ENCODE assay signal across 17 cellular contexts in the genomic region with DNA sequence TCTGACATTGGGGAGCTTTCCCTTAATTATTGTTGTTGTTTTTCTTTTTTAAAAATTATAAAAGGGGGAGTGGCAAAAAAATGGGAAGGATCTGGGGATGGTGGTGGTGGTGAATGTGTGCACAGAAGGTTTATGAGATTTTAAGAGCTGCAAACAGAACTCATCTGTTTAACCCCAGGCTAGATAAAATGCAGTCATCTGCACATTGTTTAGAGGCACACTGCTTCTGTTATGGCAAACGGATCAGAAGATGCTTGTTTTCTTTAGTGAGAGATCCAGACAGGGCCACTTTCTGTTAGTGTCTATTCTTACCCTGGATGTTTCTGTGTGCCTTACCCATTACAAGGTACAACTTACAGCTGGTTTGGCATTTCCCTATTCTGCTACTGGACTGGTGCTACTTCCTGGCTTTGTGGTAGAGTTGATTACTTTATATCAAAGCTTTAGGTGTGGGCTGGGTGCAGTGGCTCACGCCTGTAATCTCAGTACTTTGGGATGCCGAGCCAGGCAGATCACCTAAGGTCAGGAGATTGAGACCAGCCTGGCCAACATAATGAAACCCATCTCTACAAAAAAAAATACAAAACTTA.
A peak's percentile ranks its signal among the peaks of the same experiment; 100 is the strongest.
DNase-seq lines count a peak whose midpoint lies in the region; ATAC-seq and TF ChIP-seq lines count a peak whose summit lies in the region.
"Had no signal": no experiment of that assay in that cellular context is flagged by ENCODE, and none has a peak within 500 bp of the region (broad histone marks: within the 10 kb centered on the region; RNA-seq: fewer than 3 reads in every experiment).

No MANE protein-coding gene starts in this region.

- peak overlapping the region; percentile 73 for H3K27ac Mint-ChIP-seq in activated CD4-positive, alpha-beta T cell treated with anti-CD3 and anti-CD28 coated beads, Interleukin-2, amount 10 ng/mL, durations not matched to agents 24 days and 14 days
- H3K27ac Mint-ChIP-seq in activated T-helper 1 cell treated with anti-CD3 and anti-CD28 coated beads, Interleukin-12 subunit alpha, Interleukin-12 subunit beta, Interleukin-2, Interleukin-4 antibody, amounts not matched to agents 30 ng/mL and 10 ng/mL and 1 ng/mL, durations not matched to agents 14 hours and 24 hours and 36 hours, result peak overlapping the region; percentile 61
- H3K27ac Mint-ChIP-seq in stimulated activated naive CD8-positive, alpha-beta T cell treated with anti-CD3 and anti-CD28 coated beads, Interleukin-15, amount 100 ng/mL, for 72 hours, result no peak overlapping the region
- no peak overlapping the region for H3K27ac Mint-ChIP-seq in chondrocyte (ENCODE audit: unreplicated experiment)
- H3K27ac Mint-ChIP-seq: CD8-positive, alpha-beta T cell had no signal

- H3K36me3 Mint-ChIP-seq in activated CD4-positive, alpha-beta T cell treated with anti-CD3 and anti-CD28 coated beads, Interleukin-2, amount 10 ng/mL, durations not matched to agents 24 days and 14 days (ENCODE audit: low read depth), result no peaks in the 10 kb centered on the region
- no peaks in the 10 kb centered on the region for H3K36me3 Mint-ChIP-seq in activated T-helper 1 cell treated with anti-CD3 and anti-CD28 coated beads, Interleukin-12 subunit alpha, Interleukin-12 subunit beta, Interleukin-2, Interleukin-4 antibody, amounts not matched to agents 30 ng/mL and 10 ng/mL and 1 ng/mL, durations not matched to agents 14 hours and 24 hours and 36 hours (ENCODE audit: low read depth)
- H3K36me3 Mint-ChIP-seq in chondrocyte (ENCODE audit: low read depth), result peaks cover 4% of the 10 kb centered on the region
- H3K36me3 Mint-ChIP-seq: CD8-positive, alpha-beta T cell had no signal

- peaks cover 46% of the 10 kb centered on the region for H3K4me1 Mint-ChIP-seq in activated CD4-positive, alpha-beta T cell treated with anti-CD3 and anti-CD28 coated beads, Interleukin-2, amount 10 ng/mL, durations not matched to agents 24 days and 14 days
- peaks cover 38% of the 10 kb centered on the region for H3K4me1 Mint-ChIP-seq in activated T-helper 1 cell treated with anti-CD3 and anti-CD28 coated beads, Interleukin-12 subunit alpha, Interleukin-12 subunit beta, Interleukin-2, Interleukin-4 antibody, amounts not matched to agents 30 ng/mL and 10 ng/mL and 1 ng/mL, durations not matched to agents 14 hours and 24 hours and 36 hours (ENCODE audit: low read depth)
- H3K4me1 Mint-ChIP-seq in stimulated activated naive CD8-positive, alpha-beta T cell treated with anti-CD3 and anti-CD28 coated beads, Interleukin-15, amount 100 ng/mL, for 72 hours, result peaks cover 42% of the 10 kb centered on the region
- peaks cover 21% of the 10 kb centered on the region for H3K4me1 Mint-ChIP-seq in chondrocyte (ENCODE audit: low read depth)

- no peaks in the 10 kb centered on the region for H3K4me1 ChIP-seq in mucosa of descending colon (ENCODE audit: low read depth)

- no peaks in the 10 kb centered on the region for H3K36me3 ChIP-seq in mucosa of descending colon (ENCODE audit: low read depth)
- H3K36me3 ChIP-seq: BLaER1 had no signal

- no peak overlapping the region for H3K4me3 ChIP-seq in mucosa of descending colon
- H3K4me3 ChIP-seq: BLaER1 had no signal

- H3K9me3 ChIP-seq in mucosa of descending colon, result no peaks in the 10 kb centered on the region

- ATAC-seq in mucosa of descending colon, result peak; percentile 92
- ATAC-seq in stimulated activated naive CD8-positive, alpha-beta T cell treated with anti-CD3 and anti-CD28 coated beads, Interleukin-15, amount 100 ng/mL, for 72 hours, result peak; percentile 61
- ATAC-seq: CD8-positive, alpha-beta T cell had no signal

- no peaks in the 10 kb centered on the region for H3K27me3 Mint-ChIP-seq in activated CD4-positive, alpha-beta T cell treated with anti-CD3 and anti-CD28 coated beads, Interleukin-2, amount 10 ng/mL, durations not matched to agents 24 days and 14 days
- H3K27me3 Mint-ChIP-seq in activated T-helper 1 cell treated with anti-CD3 and anti-CD28 coated beads, Interleukin-12 subunit alpha, Interleukin-12 subunit beta, Interleukin-2, Interleukin-4 antibody, amounts not matched to agents 30 ng/mL and 10 ng/mL and 1 ng/mL, durations not matched to agents 14 hours and 24 hours and 36 hours (ENCODE audit: insufficient read depth), result peaks cover 9% of the 10 kb centered on the region
- H3K27me3 Mint-ChIP-seq in stimulated activated naive CD8-positive, alpha-beta T cell treated with anti-CD3 and anti-CD28 coated beads, Interleukin-15, amount 100 ng/mL, for 72 hours, result peaks cover 26% of the 10 kb centered on the region
- H3K27me3 Mint-ChIP-seq in chondrocyte (ENCODE audit: low read depth), result no peaks in the 10 kb centered on the region

- H3K9me3 Mint-ChIP-seq in activated CD4-positive, alpha-beta T cell treated with anti-CD3 and anti-CD28 coated beads, Interleukin-2, amount 10 ng/mL, durations not matched to agents 24 days and 14 days, result peaks cover 4% of the 10 kb centered on the region
- H3K9me3 Mint-ChIP-seq in activated T-helper 1 cell treated with anti-CD3 and anti-CD28 coated beads, Interleukin-12 subunit alpha, Interleukin-12 subunit beta, Interleukin-2, Interleukin-4 antibody, amounts not matched to agents 30 ng/mL and 10 ng/mL and 1 ng/mL, durations not matched to agents 14 hours and 24 hours and 36 hours, result no peaks in the 10 kb centered on the region
- H3K9me3 Mint-ChIP-seq in stimulated activated naive CD8-positive, alpha-beta T cell treated with anti-CD3 and anti-CD28 coated beads, Interleukin-15, amount 100 ng/mL, for 72 hours, result peaks cover 0 to 7% of the 10 kb centered on the region in 2 donors
- H3K9me3 Mint-ChIP-seq in chondrocyte (ENCODE audit: low read depth), result no peaks in the 10 kb centered on the region
- H3K9me3 Mint-ChIP-seq: CD8-positive, alpha-beta T cell had no signal

- intact Hi-C loops in activated CD4-positive, alpha-beta T cell treated with anti-CD3 and anti-CD28 coated beads, Interleukin-2, amount 10 ng/mL, durations not matched to agents 24 days and 14 days (cut with micrococcal nuclease), result loop anchor here (2.0 to 10.0 kb wide), 7 partner anchors 23 to 1619 kb away; no protein-coding TSS in a partner anchor
- intact Hi-C loops in activated T-helper 1 cell treated with anti-CD3 and anti-CD28 coated beads, Interleukin-12 subunit alpha, Interleukin-12 subunit beta, Interleukin-2, Interleukin-4 antibody, amounts not matched to agents 30 ng/mL and 10 ng/mL and 1 ng/mL, durations not matched to agents 14 hours and 24 hours and 36 hours (cut with micrococcal nuclease), result loop anchor here (1.0 to 5.0 kb wide), 4 partner anchors 44 to 722 kb away; no protein-coding TSS in a partner anchor
- intact Hi-C loops in mucosa of descending colon (cut with DNase I, micrococcal nuclease), result no loop called here

- DNase-seq in activated CD4-positive, alpha-beta T cell treated with anti-CD3 and anti-CD28 coated beads, Interleukin-2, amount 10 ng/mL, durations not matched to agents 24 days and 14 days, result no peak
- DNase-seq in activated CD4-positive, alpha-beta T cell treated with anti-CD3 and anti-CD28 coated beads, Interleukin-2, amount 50 U/mL, for 4 hours, result no peak
- DNase-seq in activated T-helper 1 cell treated with anti-CD3 and anti-CD28 coated beads, Interleukin-12 subunit alpha, Interleukin-12 subunit beta, Interleukin-2, Interleukin-4 antibody, amounts not matched to agents 30 ng/mL and 10 ng/mL and 1 ng/mL, durations not matched to agents 14 hours and 24 hours and 36 hours (ENCODE audit: low spot score), result no peak
- peak in 1 of 3 donors; percentile 20 for DNase-seq in mucosa of descending colon
- DNase-seq in stimulated activated naive CD8-positive, alpha-beta T cell treated with anti-CD3 and anti-CD28 coated beads, Interleukin-15, amount 100 ng/mL, for 72 hours, result peak; percentile 4 to 23
- no peak for DNase-seq in chondrocyte (ENCODE audit: low spot score)
- no peak for DNase-seq in OCI-M2 (lab: John Stamatoyannopoulos, UW; ENCODE audit: unreplicated experiment)
- DNase-seq in NCI-H2107 (lab: John Stamatoyannopoulos, UW), result no peak
- DNase-seq: CD8-positive, alpha-beta T cell; DMS79 treated with DMSO at 0.1 percent for 48 hours; HCEC 1CT; NCI-H1105 treated with DMSO at 0.1 percent for 48 hours; NCI-H1694 treated with DMSO at 0.1 percent for 48 hours; NCI-H526 treated with DMSO at 0.1 percent for 48 hours; NK-92 treated with Interleukin-12 subunit alpha and Interleukin-12 subunit beta, amount 100 ng/mL, for 24 hours; RPMI8226 had no signal

- TF ChIP-seq CTCF in mucosa of descending colon (IDR thresholded peaks at IDR 0.05), result no peak
- TF ChIP-seq CTCF in chondrocyte (IDR thresholded peaks at IDR 0.05), result no peak

- no peak overlapping the region for H3K4me3 Mint-ChIP-seq in activated CD4-positive, alpha-beta T cell treated with anti-CD3 and anti-CD28 coated beads, Interleukin-2, amount 10 ng/mL, durations not matched to agents 24 days and 14 days
- no peak overlapping the region for H3K4me3 Mint-ChIP-seq in activated T-helper 1 cell treated with anti-CD3 and anti-CD28 coated beads, Interleukin-12 subunit alpha, Interleukin-12 subunit beta, Interleukin-2, Interleukin-4 antibody, amounts not matched to agents 30 ng/mL and 10 ng/mL and 1 ng/mL, durations not matched to agents 14 hours and 24 hours and 36 hours
- H3K4me3 Mint-ChIP-seq in stimulated activated naive CD8-positive, alpha-beta T cell treated with anti-CD3 and anti-CD28 coated beads, Interleukin-15, amount 100 ng/mL, for 72 hours, result peak overlapping the region in 1 of 2 donors; percentile 24
- H3K4me3 Mint-ChIP-seq in chondrocyte (ENCODE audit: unreplicated experiment), result no peak overlapping the region
- H3K4me3 Mint-ChIP-seq: CD8-positive, alpha-beta T cell had no signal

Comparison
In these comparisons a context has a peak if more than half of its experiments do, and no peak if none do; other contexts are left out.
1. DNase-seq: peak in stimulated activated naive CD8-positive, alpha-beta T cell treated with anti-CD3 and anti-CD28 coated beads, Interleukin-15, amount 100 ng/mL, for 72 hours (2 of 2); none in activated CD4-positive, alpha-beta T cell treated with anti-CD3 and anti-CD28 coated beads, Interleukin-2, amount 10 ng/mL, durations not matched to agents 24 days and 14 days (single experiment), activated CD4-positive, alpha-beta T cell treated with anti-CD3 and anti-CD28 coated beads, Interleukin-2, amount 50 U/mL, for 4 hours (0 of 2), activated T-helper 1 cell treated with anti-CD3 and anti-CD28 coated beads, Interleukin-12 subunit alpha, Interleukin-12 subunit beta, Interleukin-2, Interleukin-4 antibody, amounts not matched to agents 30 ng/mL and 10 ng/mL and 1 ng/mL, durations not matched to agents 14 hours and 24 hours and 36 hours (single experiment), chondrocyte (single experiment), OCI-M2 (single experiment) and NCI-H2107 (single experiment).
2. H3K27ac Mint-ChIP-seq: peak in activated CD4-positive, alpha-beta T cell treated with anti-CD3 and anti-CD28 coated beads, Interleukin-2, amount 10 ng/mL, durations not matched to agents 24 days and 14 days (single experiment) and activated T-helper 1 cell treated with anti-CD3 and anti-CD28 coated beads, Interleukin-12 subunit alpha, Interleukin-12 subunit beta, Interleukin-2, Interleukin-4 antibody, amounts not matched to agents 30 ng/mL and 10 ng/mL and 1 ng/mL, durations not matched to agents 14 hours and 24 hours and 36 hours (single experiment); none in stimulated activated naive CD8-positive, alpha-beta T cell treated with anti-CD3 and anti-CD28 coated beads, Interleukin-15, amount 100 ng/mL, for 72 hours (0 of 2) and chondrocyte (single experiment).
3. intact Hi-C loops: an anchor here in activated CD4-positive, alpha-beta T cell treated with anti-CD3 and anti-CD28 coated beads, Interleukin-2, amount 10 ng/mL, durations not matched to agents 24 days and 14 days (2.0 to 10.0 kb wide) and activated T-helper 1 cell treated with anti-CD3 and anti-CD28 coated beads, Interleukin-12 subunit alpha, Interleukin-12 subunit beta, Interleukin-2, Interleukin-4 antibody, amounts not matched to agents 30 ng/mL and 10 ng/mL and 1 ng/mL, durations not matched to agents 14 hours and 24 hours and 36 hours (1.0 to 5.0 kb wide); none called in mucosa of descending colon.